In the genomic region with DNA sequence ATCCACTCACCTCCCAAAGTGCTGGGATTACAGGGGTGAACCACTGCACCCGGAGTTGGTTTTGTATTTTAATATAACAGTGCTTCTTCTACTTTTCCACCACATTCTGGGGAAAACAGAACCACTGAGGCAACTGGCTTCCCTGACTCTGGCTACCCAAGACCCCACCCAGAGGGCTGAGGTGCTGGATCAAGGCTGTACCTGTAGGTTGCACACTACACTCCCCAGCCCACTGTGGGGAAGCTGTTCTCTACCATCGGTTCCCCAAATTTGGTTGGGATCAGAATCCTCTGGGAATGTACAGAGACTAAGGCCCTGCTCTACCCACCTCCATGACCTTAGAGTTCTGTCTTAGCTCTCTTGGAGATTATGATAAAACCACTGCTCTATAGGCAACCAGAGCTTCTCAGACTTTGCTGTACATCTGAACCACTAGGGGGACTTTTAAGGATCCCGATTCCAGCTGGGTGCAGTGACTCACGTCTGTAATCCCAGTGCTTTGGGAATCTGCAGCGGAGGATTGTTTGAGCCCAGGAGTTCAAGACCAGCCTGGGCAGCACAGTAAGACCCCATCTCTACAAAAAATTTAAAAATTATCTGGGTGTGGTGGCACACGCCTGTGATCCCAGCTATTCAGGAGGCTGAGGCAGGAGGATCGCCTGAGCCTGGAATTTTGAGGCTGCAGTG, we compare ENCODE assay signal across 9 cellular contexts. TPM values are rescaled to one million over a fixed set of nuclear protein-coding genes. Genes with fewer than 3 reads are reported as not detected.
DNase-seq lines count a peak whose midpoint lies in the region; ATAC-seq and TF ChIP-seq lines count a peak whose summit lies in the region.
"Had no signal": no experiment of that assay in that cellular context is flagged by ENCODE, and none has a peak within 500 bp of the region (broad histone marks: within the 10 kb centered on the region; RNA-seq: fewer than 3 reads in every experiment).

No MANE protein-coding gene starts in this region.

- DNase-seq in NB4 (ENCODE audit: low read depth) (peak; percentile 39), cerebellar cortex (ENCODE audit: low spot score) (peak; percentile 9), osteocyte (ENCODE audit: extremely low spot score, unreplicated experiment) (no peak), putamen (ENCODE audit: low spot score) (no peak), thyroid gland (no peak)
- DNase-seq in stimulated activated CD8-positive, alpha-beta memory T cell treated with anti-CD3 and anti-CD28 coated beads, Interleukin-4, amount 100 ng/mL, for 48 hours = no peak

- H3K27me3 Mint-ChIP-seq in osteocyte (ENCODE audit: unreplicated experiment) = no peaks in the 10 kb centered on the region

- H3K27ac ChIP-seq in thyroid gland = no peak overlapping the region

- H3K4me1 ChIP-seq in thyroid gland = no peaks in the 10 kb centered on the region

- intact Hi-C loops in thyroid gland (cut with DNase I) = no loop called here

- no peak overlapping the region for H3K4me3 Mint-ChIP-seq in osteocyte (ENCODE audit: unreplicated experiment)
- H3K4me3 Mint-ChIP-seq: activated T-helper 1 cell treated with anti-CD3 and anti-CD28 coated beads, Interleukin-12 subunit alpha, Interleukin-12 subunit beta, Interleukin-2, Interleukin-4 antibody, amounts not matched to agents 30 ng/mL and 10 ng/mL and 1 ng/mL, durations not matched to agents 14 hours and 24 hours and 36 hours had no signal

- TF ChIP-seq CTCF in GM12872 (IDR thresholded peaks at IDR 0.05; ENCODE audit: insufficient read depth, low read depth, low read length) = peak; percentile 50
- peak; percentile 51 for TF ChIP-seq CTCF in NB4 (IDR thresholded peaks at IDR 0.05; ENCODE audit: low read depth, low read length)
- TF ChIP-seq CTCF in osteocyte (IDR thresholded peaks at IDR 0.05) = peak; percentile 49
- no peak for TF ChIP-seq CTCF in thyroid gland (IDR thresholded peaks at IDR 0.05)

- no peak overlapping the region for H3K27ac Mint-ChIP-seq in osteocyte (ENCODE audit: unreplicated experiment)
- H3K27ac Mint-ChIP-seq: activated T-helper 1 cell treated with anti-CD3 and anti-CD28 coated beads, Interleukin-12 subunit alpha, Interleukin-12 subunit beta, Interleukin-2, Interleukin-4 antibody, amounts not matched to agents 30 ng/mL and 10 ng/mL and 1 ng/mL, durations not matched to agents 14 hours and 24 hours and 36 hours had no signal

- TF ChIP-seq POLR2A in NB4 (IDR thresholded peaks at IDR 0.05; ENCODE audit: extremely low read depth, insufficient read length) = no peak
- TF ChIP-seq POLR2A in thyroid gland (IDR thresholded peaks at IDR 0.05) = no peak

- ATAC-seq in GM18867 (IDR thresholded peaks at IDR 0.05; ENCODE audit: unreplicated experiment) = no peak

- H3K4me3 ChIP-seq in NB4 (ENCODE audit: low read depth, low read length) (no peak overlapping the region), thyroid gland (replicated peaks in 1 of 3) (no peak overlapping the region)

- WGBS in thyroid gland, 2 donors = 77 to 85% methylated on average over 7 of the region's 7 CpGs

- no peaks in the 10 kb centered on the region for H3K9me3 Mint-ChIP-seq in osteocyte (ENCODE audit: unreplicated experiment)
- H3K9me3 Mint-ChIP-seq: activated T-helper 1 cell treated with anti-CD3 and anti-CD28 coated beads, Interleukin-12 subunit alpha, Interleukin-12 subunit beta, Interleukin-2, Interleukin-4 antibody, amounts not matched to agents 30 ng/mL and 10 ng/mL and 1 ng/mL, durations not matched to agents 14 hours and 24 hours and 36 hours had no signal

- no peaks in the 10 kb centered on the region for H3K27me3 ChIP-seq in thyroid gland

- H3K36me3 ChIP-seq in thyroid gland = no peaks in the 10 kb centered on the region

- H3K4me1 Mint-ChIP-seq in osteocyte (ENCODE audit: unreplicated experiment) = no peaks in the 10 kb centered on the region

- no peaks in the 10 kb centered on the region for H3K36me3 Mint-ChIP-seq in osteocyte (ENCODE audit: unreplicated experiment)

- no peaks in the 10 kb centered on the region for H3K9me3 ChIP-seq in thyroid gland

RNA-seq across cellular contexts. Expression of gene GNG4, which starts 51.6 kb away (rescaled TPM):
- total RNA-seq in osteocyte (0.34 and 0.83 TPM in 2 replicates), thyroid gland (1 to 10 TPM in 1 of 4 donors, under 1 TPM in 2, not detected in 1; under 0.01 to 3.0 (median 0.13) TPM)

Comparison
In these comparisons a context has a peak if more than half of its experiments do, and no peak if none do; other contexts are left out.
1. CTCF ChIP-seq: peak in GM12872 (single experiment), NB4 (single experiment) and osteocyte (single experiment); none in thyroid gland (0 of 6).
2. DNase-seq: peak in NB4 (single experiment) and cerebellar cortex (single experiment); none in osteocyte (single experiment), putamen (single experiment), thyroid gland (0 of 2) and stimulated activated CD8-positive, alpha-beta memory T cell treated with anti-CD3 and anti-CD28 coated beads, Interleukin-4, amount 100 ng/mL, for 48 hours (single experiment).